ENCODE assay signal across 26 cellular contexts in the genomic region with DNA sequence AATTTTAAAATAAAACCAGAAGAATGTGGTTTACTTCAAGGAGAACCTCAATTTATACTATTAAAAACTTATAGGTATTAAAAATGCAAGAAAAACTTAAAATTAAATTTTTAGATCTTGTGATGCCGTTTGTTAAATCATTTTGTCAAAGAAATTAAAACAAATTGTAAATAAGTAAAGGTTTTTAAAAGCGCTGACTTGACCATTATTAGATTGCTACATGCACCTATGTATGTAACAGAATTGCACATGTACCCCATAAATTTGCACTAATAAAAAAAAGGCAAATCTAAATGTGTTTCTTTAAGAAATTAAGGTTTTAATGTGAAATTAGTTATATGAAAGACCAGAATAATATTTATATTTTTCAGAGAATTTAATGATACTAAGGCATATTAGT.
"Had no signal": no experiment of that assay in that cellular context is flagged by ENCODE, and none has a peak within 500 bp of the region (broad histone marks: within the 10 kb centered on the region; RNA-seq: fewer than 3 reads in every experiment).

No MANE protein-coding gene starts in this region.

- H3K27ac ChIP-seq: ascending aorta, breast epithelium, cardiac muscle cell, coronary artery, dorsolateral prefrontal cortex, gastrocnemius medialis had no signal

- DNase-seq: activated CD4-positive, alpha-beta memory T cell treated with anti-CD3 and anti-CD28 coated beads for 36 hours; activated CD4-positive, alpha-beta T cell treated with anti-CD3 and anti-CD28 coated beads for 36 hours; activated CD4-positive, alpha-beta T cell treated with anti-CD3 and anti-CD28 coated beads, Interleukin-2, amount 10 ng/mL, durations not matched to agents 24 days and 14 days; activated CD4-positive, CD25-positive, alpha-beta regulatory T cell; activated CD4-positive, CD25-positive, alpha-beta regulatory T cell treated with anti-CD3 and anti-CD28 coated beads, Interleukin-2, amount 50 U/mL, for 72 hours; activated CD8-positive, alpha-beta memory T cell treated with anti-CD3 and anti-CD28 coated beads, Interleukin-2, amount 10 ng/mL, durations not matched to agents 7 days and 5 days; activated CD8-positive, alpha-beta memory T cell treated with anti-CD3 and anti-CD28 coated beads, Interleukin-2, amount 50 U/mL, for 4 hours; activated CD8-positive, alpha-beta T cell treated with anti-CD3 and anti-CD28 coated beads, Interleukin-2, amount 10 ng/mL, durations not matched to agents 7 days and 5 days; activated effector memory CD4-positive, alpha-beta T cell treated with anti-CD3 and anti-CD28 coated beads, Interleukin-2, amount 50 U/mL, for 16 hours; activated naive CD4-positive, alpha-beta T cell treated with anti-CD3 and anti-CD28 coated beads, Interleukin-2, amount 10 ng/mL, durations not matched to agents 7 days and 5 days; activated naive CD8-positive, alpha-beta T cell treated with anti-CD3 and anti-CD28 coated beads, Interleukin-2, amount 10 ng/mL, durations not matched to agents 7 days and 5 days; activated T-cell treated with anti-CD3 and anti-CD28 coated beads, Interleukin-2, amount 50 U/mL, for 1 hour; activated T-cell treated with anti-CD3 and anti-CD28 coated beads, Interleukin-2, amount 50 U/mL, for 48 hours; dorsolateral prefrontal cortex; effector memory CD4-positive, alpha-beta T cell; endodermal cell; foreskin fibroblast; gastrocnemius medialis; glutamatergic neuron; T-helper 2 cell had no signal

- H3K4me3 ChIP-seq: ascending aorta, breast epithelium, cardiac muscle cell, coronary artery, dorsolateral prefrontal cortex, gastrocnemius medialis had no signal

- H3K4me1 ChIP-seq: ascending aorta, breast epithelium, gastrocnemius medialis had no signal

- H3K36me3 ChIP-seq: ascending aorta, breast epithelium, cardiac muscle cell, gastrocnemius medialis had no signal

- ATAC-seq: activated CD4-positive, alpha-beta T cell treated with anti-CD3 and anti-CD28 coated beads for 36 hours; activated CD8-positive, alpha-beta memory T cell treated with anti-CD3 and anti-CD28 coated beads, Interleukin-2, amount 10 ng/mL, durations not matched to agents 7 days and 5 days; activated CD8-positive, alpha-beta T cell treated with anti-CD3 and anti-CD28 coated beads, Interleukin-2, amount 10 ng/mL, durations not matched to agents 7 days and 5 days; activated naive CD4-positive, alpha-beta T cell treated with anti-CD3 and anti-CD28 coated beads, Interleukin-2, amount 50 U/mL, for 72 hours; esophagus mucosa; gastrocnemius medialis had no signal

- H3K9me3 ChIP-seq: ascending aorta, breast epithelium, gastrocnemius medialis had no signal

- H3K27me3 ChIP-seq: ascending aorta, breast epithelium, cardiac muscle cell, dorsolateral prefrontal cortex, gastrocnemius medialis had no signal
